ENCODE assay signal across 1 cellular context in the genomic region with DNA sequence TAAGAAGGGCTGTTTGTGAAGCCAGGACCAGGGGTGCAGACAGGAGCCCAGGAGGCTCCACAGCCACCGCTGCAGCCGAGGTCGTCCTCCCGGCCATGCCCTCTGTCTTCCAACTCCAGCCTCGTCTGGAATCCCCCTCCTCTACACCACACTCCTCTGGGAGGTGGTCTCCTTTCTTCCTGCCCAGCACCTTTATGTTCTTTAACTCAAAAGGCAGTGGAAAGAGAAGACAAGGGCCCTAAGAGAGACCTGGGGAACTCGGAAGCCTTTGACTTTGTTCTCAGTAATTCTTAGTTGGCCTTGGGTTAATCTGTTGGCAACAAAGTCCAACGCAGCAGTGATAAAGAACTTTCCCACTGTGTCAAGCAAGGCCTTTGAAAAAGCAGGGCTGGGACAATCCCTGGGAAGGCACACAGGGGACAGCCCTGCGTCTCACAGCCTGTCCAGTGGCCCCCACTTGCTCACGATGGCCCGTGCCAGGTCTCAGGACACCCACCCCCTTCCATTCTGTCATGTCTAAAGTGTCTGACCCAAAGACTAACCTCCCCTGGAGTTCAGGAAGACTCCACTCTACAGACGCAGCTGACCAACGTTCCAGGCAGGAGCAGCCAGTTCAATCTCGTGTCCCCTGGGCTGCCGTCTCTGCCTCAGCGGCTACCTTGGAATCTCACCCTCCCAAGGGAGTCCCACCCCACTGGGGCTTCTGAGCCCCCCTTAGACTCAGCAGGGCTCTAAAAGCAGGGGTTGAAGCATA.
A peak's percentile ranks its signal among the peaks of the same experiment; 100 is the strongest.
TF ChIP-seq lines count a peak whose summit lies in the region.

No MANE protein-coding gene starts in this region.

TF ChIP-seq in HepG2, 621 proteins besides CTCF, POLR2A, EP300 and RAD21 (continued from another document and continues in another):
- TF ChIP-seq ZBED4 (CRISPR knock-in tag; IDR thresholded peaks at IDR 0.05; ENCODE audit: borderline replicate concordance) (peak; percentile 64), ZNF652 (CRISPR knock-in tag; IDR thresholded peaks at IDR 0.05; ENCODE audit: borderline replicate concordance, low read depth) (no peak; the same call in 1 of the 2 replicates), CEBPG (CRISPR knock-in tag; IDR thresholded peaks at IDR 0.05) (peak; percentile 22; the same call in 1 of the 2 replicates), HMG20B (CRISPR knock-in tag; conservative IDR thresholded peaks at IDR 0.05) (peak; percentile 60; the same call in 1 of the 2 replicates), AFF4 (CRISPR knock-in tag; IDR thresholded peaks at IDR 0.05) (0 out of 2 replicates have a peak, but pooled peaks have one; percentile 64), KDM5B (CRISPR knock-in tag; IDR thresholded peaks at IDR 0.05; ENCODE audit: borderline replicate concordance) (peak; percentile 50; the same call in 1 of the 2 replicates), ZNF235 (CRISPR knock-in tag; IDR thresholded peaks at IDR 0.05; ENCODE audit: borderline replicate concordance) (no peak), FOXA1 (IDR thresholded peaks at IDR 0.05) (no peak), FOXA1 (CRISPR knock-in tag; IDR thresholded peaks at IDR 0.05) (peak; percentile 55), RFXAP (CRISPR knock-in tag; IDR thresholded peaks at IDR 0.05; ENCODE audit: borderline replicate concordance) (peak; percentile 38; the same call in 1 of the 2 replicates), TBX3 (IDR thresholded peaks at IDR 0.05; ENCODE audit: borderline replicate concordance) (no peak), ZNF619 (CRISPR knock-in tag; IDR thresholded peaks at IDR 0.05) (0 out of 2 replicates have a peak, but pooled peaks have one; percentile 77), ZNF878 (CRISPR knock-in tag; IDR thresholded peaks at IDR 0.05) (peak; percentile 78), ARID3A (IDR thresholded peaks at IDR 0.05; ENCODE audit: low read depth, low read length) (peak; percentile 12; the same call in 1 of the 2 replicates), ELF3 (CRISPR knock-in tag; IDR thresholded peaks at IDR 0.05) (peak; percentile 86), MEIS2 (CRISPR knock-in tag; IDR thresholded peaks at IDR 0.05) (peak; percentile 90; the same call in 1 of the 2 replicates), SKI (IDR thresholded peaks at IDR 0.05; ENCODE audit: partially characterized antibody) (peak; percentile 69), ARNT2 (CRISPR knock-in tag; IDR thresholded peaks at IDR 0.05; ENCODE audit: low read depth) (no peak), ZNF552 (CRISPR knock-in tag; IDR thresholded peaks at IDR 0.05; ENCODE audit: borderline replicate concordance) (peak; percentile 68; the same call in 1 of the 2 replicates), KLF6 (CRISPR knock-in tag; IDR thresholded peaks at IDR 0.05) (0 out of 2 replicates have a peak, but pooled peaks have one; percentile 39), ATF4 (CRISPR knock-in tag; IDR thresholded peaks at IDR 0.05) (no peak), ZKSCAN8 (CRISPR knock-in tag; IDR thresholded peaks at IDR 0.05; ENCODE audit: borderline replicate concordance) (peak; percentile 84), ZBTB43 (CRISPR knock-in tag; conservative IDR thresholded peaks at IDR 0.05) (peak; percentile 76), ZNF225 (CRISPR knock-in tag; IDR thresholded peaks at IDR 0.05) (peak; percentile 37; the same call in 1 of the 2 replicates), ZSCAN21 (CRISPR knock-in tag; IDR thresholded peaks at IDR 0.05; ENCODE audit: borderline replicate concordance) (peak; percentile 73; the same call in 1 of the 2 replicates), NONO (IDR thresholded peaks at IDR 0.05) (no peak), NONO (CRISPR knock-in tag; conservative IDR thresholded peaks at IDR 0.05) (0 out of 2 replicates have a peak, but pooled peaks have one; percentile 53), DR1 (CRISPR knock-in tag; IDR thresholded peaks at IDR 0.05) (no peak)
- TF ChIP-seq, protein P1, sequence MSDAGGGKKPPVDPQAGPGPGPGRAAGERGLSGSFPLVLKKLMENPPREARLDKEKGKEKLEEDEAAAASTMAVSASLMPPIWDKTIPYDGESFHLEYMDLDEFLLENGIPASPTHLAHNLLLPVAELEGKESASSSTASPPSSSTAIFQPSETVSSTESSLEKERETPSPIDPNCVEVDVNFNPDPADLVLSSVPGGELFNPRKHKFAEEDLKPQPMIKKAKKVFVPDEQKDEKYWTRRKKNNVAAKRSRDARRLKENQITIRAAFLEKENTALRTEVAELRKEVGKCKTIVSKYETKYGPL (CRISPR knock-in tag; IDR thresholded peaks at IDR 0.05), result no peak
- TF ChIP-seq, protein P2, sequence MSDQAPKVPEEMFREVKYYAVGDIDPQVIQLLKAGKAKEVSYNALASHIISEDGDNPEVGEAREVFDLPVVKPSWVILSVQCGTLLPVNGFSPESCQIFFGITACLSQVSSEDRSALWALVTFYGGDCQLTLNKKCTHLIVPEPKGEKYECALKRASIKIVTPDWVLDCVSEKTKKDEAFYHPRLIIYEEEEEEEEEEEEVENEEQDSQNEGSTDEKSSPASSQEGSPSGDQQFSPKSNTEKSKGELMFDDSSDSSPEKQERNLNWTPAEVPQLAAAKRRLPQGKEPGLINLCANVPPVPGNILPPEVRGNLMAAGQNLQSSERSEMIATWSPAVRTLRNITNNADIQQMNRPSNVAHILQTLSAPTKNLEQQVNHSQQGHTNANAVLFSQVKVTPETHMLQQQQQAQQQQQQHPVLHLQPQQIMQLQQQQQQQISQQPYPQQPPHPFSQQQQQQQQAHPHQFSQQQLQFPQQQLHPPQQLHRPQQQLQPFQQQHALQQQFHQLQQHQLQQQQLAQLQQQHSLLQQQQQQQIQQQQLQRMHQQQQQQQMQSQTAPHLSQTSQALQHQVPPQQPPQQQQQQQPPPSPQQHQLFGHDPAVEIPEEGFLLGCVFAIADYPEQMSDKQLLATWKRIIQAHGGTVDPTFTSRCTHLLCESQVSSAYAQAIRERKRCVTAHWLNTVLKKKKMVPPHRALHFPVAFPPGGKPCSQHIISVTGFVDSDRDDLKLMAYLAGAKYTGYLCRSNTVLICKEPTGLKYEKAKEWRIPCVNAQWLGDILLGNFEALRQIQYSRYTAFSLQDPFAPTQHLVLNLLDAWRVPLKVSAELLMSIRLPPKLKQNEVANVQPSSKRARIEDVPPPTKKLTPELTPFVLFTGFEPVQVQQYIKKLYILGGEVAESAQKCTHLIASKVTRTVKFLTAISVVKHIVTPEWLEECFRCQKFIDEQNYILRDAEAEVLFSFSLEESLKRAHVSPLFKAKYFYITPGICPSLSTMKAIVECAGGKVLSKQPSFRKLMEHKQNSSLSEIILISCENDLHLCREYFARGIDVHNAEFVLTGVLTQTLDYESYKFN (CRISPR knock-in tag; conservative IDR thresholded peaks at IDR 0.05), result peak; percentile 96
- TF ChIP-seq, protein P3, sequence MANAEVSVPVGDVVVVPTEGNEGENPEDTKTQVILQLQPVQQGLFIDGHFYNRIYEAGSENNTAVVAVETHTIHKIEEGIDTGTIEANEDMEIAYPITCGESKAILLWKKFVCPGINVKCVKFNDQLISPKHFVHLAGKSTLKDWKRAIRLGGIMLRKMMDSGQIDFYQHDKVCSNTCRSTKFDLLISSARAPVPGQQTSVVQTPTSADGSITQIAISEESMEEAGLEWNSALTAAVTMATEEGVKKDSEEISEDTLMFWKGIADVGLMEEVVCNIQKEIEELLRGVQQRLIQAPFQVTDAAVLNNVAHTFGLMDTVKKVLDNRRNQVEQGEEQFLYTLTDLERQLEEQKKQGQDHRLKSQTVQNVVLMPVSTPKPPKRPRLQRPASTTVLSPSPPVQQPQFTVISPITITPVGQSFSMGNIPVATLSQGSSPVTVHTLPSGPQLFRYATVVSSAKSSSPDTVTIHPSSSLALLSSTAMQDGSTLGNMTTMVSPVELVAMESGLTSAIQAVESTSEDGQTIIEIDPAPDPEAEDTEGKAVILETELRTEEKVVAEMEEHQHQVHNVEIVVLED (CRISPR knock-in tag; IDR thresholded peaks at IDR 0.05; ENCODE audit: borderline replicate concordance), result no peak
- TF ChIP-seq, protein P4, sequence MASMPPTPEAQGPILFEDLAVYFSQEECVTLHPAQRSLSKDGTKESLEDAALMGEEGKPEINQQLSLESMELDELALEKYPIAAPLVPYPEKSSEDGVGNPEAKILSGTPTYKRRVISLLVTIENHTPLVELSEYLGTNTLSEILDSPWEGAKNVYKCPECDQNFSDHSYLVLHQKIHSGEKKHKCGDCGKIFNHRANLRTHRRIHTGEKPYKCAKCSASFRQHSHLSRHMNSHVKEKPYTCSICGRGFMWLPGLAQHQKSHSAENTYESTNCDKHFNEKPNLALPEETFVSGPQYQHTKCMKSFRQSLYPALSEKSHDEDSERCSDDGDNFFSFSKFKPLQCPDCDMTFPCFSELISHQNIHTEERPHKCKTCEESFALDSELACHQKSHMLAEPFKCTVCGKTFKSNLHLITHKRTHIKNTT (CRISPR knock-in tag; IDR thresholded peaks at IDR 0.05), result no peak
